In the genomic region with DNA sequence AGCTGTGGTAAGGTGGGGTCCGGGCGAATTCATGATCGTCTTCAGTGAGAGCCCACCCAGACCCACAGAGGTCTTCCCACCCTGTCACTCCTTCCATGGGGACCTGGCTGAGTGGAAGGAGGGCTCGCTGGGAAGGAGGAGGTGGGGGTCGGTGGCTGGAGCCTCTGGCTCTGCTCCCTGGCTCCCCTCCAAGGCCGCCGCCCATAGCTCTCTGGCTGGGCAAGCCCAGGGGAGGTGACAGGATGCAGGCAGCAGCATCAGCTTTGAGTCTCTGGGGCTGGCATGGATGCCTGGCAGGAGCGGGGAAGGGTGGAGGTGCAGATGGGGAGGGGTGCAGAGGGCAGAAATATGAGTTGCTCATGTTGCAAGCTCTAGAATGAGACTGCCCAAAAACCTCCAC, we compare ENCODE assay signal across 1 cellular context.
TF ChIP-seq lines count a peak whose summit lies in the region.

No MANE protein-coding gene starts in this region.

TF ChIP-seq in H1, 55 proteins besides CTCF, POLR2A, EP300 and RAD21 (continued from another document):
- TF ChIP-seq, protein P1, sequence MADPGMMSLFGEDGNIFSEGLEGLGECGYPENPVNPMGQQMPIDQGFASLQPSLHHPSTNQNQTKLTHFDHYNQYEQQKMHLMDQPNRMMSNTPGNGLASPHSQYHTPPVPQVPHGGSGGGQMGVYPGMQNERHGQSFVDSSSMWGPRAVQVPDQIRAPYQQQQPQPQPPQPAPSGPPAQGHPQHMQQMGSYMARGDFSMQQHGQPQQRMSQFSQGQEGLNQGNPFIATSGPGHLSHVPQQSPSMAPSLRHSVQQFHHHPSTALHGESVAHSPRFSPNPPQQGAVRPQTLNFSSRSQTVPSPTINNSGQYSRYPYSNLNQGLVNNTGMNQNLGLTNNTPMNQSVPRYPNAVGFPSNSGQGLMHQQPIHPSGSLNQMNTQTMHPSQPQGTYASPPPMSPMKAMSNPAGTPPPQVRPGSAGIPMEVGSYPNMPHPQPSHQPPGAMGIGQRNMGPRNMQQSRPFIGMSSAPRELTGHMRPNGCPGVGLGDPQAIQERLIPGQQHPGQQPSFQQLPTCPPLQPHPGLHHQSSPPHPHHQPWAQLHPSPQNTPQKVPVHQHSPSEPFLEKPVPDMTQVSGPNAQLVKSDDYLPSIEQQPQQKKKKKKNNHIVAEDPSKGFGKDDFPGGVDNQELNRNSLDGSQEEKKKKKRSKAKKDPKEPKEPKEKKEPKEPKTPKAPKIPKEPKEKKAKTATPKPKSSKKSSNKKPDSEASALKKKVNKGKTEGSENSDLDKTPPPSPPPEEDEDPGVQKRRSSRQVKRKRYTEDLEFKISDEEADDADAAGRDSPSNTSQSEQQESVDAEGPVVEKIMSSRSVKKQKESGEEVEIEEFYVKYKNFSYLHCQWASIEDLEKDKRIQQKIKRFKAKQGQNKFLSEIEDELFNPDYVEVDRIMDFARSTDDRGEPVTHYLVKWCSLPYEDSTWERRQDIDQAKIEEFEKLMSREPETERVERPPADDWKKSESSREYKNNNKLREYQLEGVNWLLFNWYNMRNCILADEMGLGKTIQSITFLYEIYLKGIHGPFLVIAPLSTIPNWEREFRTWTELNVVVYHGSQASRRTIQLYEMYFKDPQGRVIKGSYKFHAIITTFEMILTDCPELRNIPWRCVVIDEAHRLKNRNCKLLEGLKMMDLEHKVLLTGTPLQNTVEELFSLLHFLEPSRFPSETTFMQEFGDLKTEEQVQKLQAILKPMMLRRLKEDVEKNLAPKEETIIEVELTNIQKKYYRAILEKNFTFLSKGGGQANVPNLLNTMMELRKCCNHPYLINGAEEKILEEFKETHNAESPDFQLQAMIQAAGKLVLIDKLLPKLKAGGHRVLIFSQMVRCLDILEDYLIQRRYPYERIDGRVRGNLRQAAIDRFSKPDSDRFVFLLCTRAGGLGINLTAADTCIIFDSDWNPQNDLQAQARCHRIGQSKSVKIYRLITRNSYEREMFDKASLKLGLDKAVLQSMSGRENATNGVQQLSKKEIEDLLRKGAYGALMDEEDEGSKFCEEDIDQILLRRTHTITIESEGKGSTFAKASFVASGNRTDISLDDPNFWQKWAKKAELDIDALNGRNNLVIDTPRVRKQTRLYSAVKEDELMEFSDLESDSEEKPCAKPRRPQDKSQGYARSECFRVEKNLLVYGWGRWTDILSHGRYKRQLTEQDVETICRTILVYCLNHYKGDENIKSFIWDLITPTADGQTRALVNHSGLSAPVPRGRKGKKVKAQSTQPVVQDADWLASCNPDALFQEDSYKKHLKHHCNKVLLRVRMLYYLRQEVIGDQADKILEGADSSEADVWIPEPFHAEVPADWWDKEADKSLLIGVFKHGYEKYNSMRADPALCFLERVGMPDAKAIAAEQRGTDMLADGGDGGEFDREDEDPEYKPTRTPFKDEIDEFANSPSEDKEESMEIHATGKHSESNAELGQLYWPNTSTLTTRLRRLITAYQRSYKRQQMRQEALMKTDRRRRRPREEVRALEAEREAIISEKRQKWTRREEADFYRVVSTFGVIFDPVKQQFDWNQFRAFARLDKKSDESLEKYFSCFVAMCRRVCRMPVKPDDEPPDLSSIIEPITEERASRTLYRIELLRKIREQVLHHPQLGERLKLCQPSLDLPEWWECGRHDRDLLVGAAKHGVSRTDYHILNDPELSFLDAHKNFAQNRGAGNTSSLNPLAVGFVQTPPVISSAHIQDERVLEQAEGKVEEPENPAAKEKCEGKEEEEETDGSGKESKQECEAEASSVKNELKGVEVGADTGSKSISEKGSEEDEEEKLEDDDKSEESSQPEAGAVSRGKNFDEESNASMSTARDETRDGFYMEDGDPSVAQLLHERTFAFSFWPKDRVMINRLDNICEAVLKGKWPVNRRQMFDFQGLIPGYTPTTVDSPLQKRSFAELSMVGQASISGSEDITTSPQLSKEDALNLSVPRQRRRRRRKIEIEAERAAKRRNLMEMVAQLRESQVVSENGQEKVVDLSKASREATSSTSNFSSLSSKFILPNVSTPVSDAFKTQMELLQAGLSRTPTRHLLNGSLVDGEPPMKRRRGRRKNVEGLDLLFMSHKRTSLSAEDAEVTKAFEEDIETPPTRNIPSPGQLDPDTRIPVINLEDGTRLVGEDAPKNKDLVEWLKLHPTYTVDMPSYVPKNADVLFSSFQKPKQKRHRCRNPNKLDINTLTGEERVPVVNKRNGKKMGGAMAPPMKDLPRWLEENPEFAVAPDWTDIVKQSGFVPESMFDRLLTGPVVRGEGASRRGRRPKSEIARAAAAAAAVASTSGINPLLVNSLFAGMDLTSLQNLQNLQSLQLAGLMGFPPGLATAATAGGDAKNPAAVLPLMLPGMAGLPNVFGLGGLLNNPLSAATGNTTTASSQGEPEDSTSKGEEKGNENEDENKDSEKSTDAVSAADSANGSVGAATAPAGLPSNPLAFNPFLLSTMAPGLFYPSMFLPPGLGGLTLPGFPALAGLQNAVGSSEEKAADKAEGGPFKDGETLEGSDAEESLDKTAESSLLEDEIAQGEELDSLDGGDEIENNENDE (IDR thresholded peaks at IDR 0.05; ENCODE audit: insufficient replicate concordance, low read length) = no peak
- no peak for TF ChIP-seq CHD1 (IDR thresholded peaks at IDR 0.05; ENCODE audit: low read depth, low read length)
- no peak for TF ChIP-seq TCF12 (IDR thresholded peaks at IDR 0.05; ENCODE audit: low read depth, low read length)
- TF ChIP-seq HDAC2 (IDR thresholded peaks at IDR 0.05; ENCODE audit: borderline replicate concordance in 1 of 2, low read depth in 2 of 2, low read length in 2 of 2) = no peak
- TF ChIP-seq PHF8 (conservative IDR thresholded peaks at IDR 0.05; ENCODE audit: low read depth, low read length) = no peak
- no peak for TF ChIP-seq CBX8 (IDR thresholded peaks at IDR 0.05; ENCODE audit: borderline replicate concordance, low read depth, low read length)
